In genomic region chr14:58276208-58276607, GRCh38 we compare ENCODE assay signal across 1 cellular context.
TF ChIP-seq lines count a peak whose summit lies in the region.

No MANE protein-coding gene starts in this region.

TF ChIP-seq in K562, 482 proteins besides CTCF, POLR2A, EP300 and RAD21 (continued from another document):
- TF ChIP-seq NEUROD1 (IDR thresholded peaks at IDR 0.05; ENCODE audit: borderline replicate concordance, low read depth, low read length, partially characterized antibody) (no peak), ZHX1 (conservative IDR thresholded peaks at IDR 0.05; ENCODE audit: low read length) (no peak)
TF ChIP-seq in K562: peak in this region for 0.
